12 cellular contexts compared by ENCODE assay signal in genomic region chr14:68962681-68963080, GRCh38. TPM values are rescaled to one million over a fixed set of nuclear protein-coding genes. Genes with fewer than 3 reads are reported as not detected.
DNase-seq lines count a peak whose midpoint lies in the region; ATAC-seq and TF ChIP-seq lines count a peak whose summit lies in the region.
"Had no signal": no experiment of that assay in that cellular context is flagged by ENCODE, and none has a peak within 500 bp of the region (broad histone marks: within the 10 kb centered on the region; RNA-seq: fewer than 3 reads in every experiment).

No MANE protein-coding gene starts in this region.

- H3K4me2 ChIP-seq in neural progenitor cell, result no peak overlapping the region

- H3K27ac ChIP-seq in caudate nucleus (ENCODE audit: low read depth, low read length) (peak overlapping the region; percentile 73), neural progenitor cell (no peak overlapping the region)
- H3K27ac ChIP-seq: parathyroid adenoma, suprapubic skin, VCaP had no signal

- no peak overlapping the region for H3K4me3 ChIP-seq in neural progenitor cell
- H3K4me3 ChIP-seq: suprapubic skin had no signal

- H3K27ac Mint-ChIP-seq in CD14-positive monocyte (peak overlapping the region in 5 of 7 donors; percentile 9 to 41 (median 28)), neural progenitor cell (peak overlapping the region; percentile 23)

- H3K4me1 ChIP-seq in neural progenitor cell, result peaks cover 18% of the 10 kb centered on the region

- H3K4me1 Mint-ChIP-seq in CD14-positive monocyte, result peaks cover 52% of the 10 kb centered on the region
- peaks cover 44% of the 10 kb centered on the region for H3K4me1 Mint-ChIP-seq in neural progenitor cell

- ATAC-seq in HG03442 (IDR thresholded peaks at IDR 0.05; ENCODE audit: unreplicated experiment) (no peak), HG03280 (IDR thresholded peaks at IDR 0.05; ENCODE audit: unreplicated experiment) (no peak), GM18873 (IDR thresholded peaks at IDR 0.05; ENCODE audit: low FRiP score, unreplicated experiment) (no peak)

- no peak overlapping the region for H2AFZ ChIP-seq in neural progenitor cell (replicated peaks)
- H2AFZ ChIP-seq: parathyroid adenoma had no signal

- H3K79me2 ChIP-seq in neural progenitor cell (ENCODE audit: low read depth), result peaks cover 99% of the 10 kb centered on the region

- no peak overlapping the region for H3K9ac ChIP-seq in neural progenitor cell
- H3K9ac ChIP-seq: parathyroid adenoma had no signal

- DNase-seq in CD14-positive monocyte (ENCODE audit: low spot score), result no peak
- peak; percentile 10 for DNase-seq in NCI-H82 treated with DMSO at 0.1 percent for 48 hours (lab: John Stamatoyannopoulos, UW; ENCODE audit: unreplicated experiment)
- no peak for DNase-seq in caudate nucleus (lab: John Stamatoyannopoulos, UW)
- DNase-seq in neural progenitor cell (ENCODE audit: low spot score), result peak; percentile 34
- no peak for DNase-seq in NOMO-1 treated with DMSO at 0.1 percent for 48 hours (lab: John Stamatoyannopoulos, UW; ENCODE audit: unreplicated experiment)
- DNase-seq: NCI-H1092 had no signal

- peaks cover 71% of the 10 kb centered on the region for H4K20me1 ChIP-seq in neural progenitor cell (ENCODE audit: low read depth)

- no peaks in the 10 kb centered on the region for H3K27me3 ChIP-seq in neural progenitor cell
- H3K27me3 ChIP-seq: suprapubic skin had no signal

- H3K4me3 Mint-ChIP-seq in CD14-positive monocyte (no peak overlapping the region), neural progenitor cell (peak overlapping the region; percentile 2)

- intact Hi-C loops in CD14-positive monocyte (cut with micrococcal nuclease), result no loop called here

- peaks cover 3% of the 10 kb centered on the region for H3F3A ChIP-seq in neural progenitor cell (ENCODE audit: low read depth)

- H3K27me3 Mint-ChIP-seq in CD14-positive monocyte (ENCODE audit: low read depth in 3 of 3) (peaks cover 0 to 2% (median 0%) of the 10 kb centered on the region in 3 donors), neural progenitor cell (ENCODE audit: insufficient read depth, low read depth) (peaks cover 6% of the 10 kb centered on the region)

- no peaks in the 10 kb centered on the region for H3K36me3 ChIP-seq in neural progenitor cell
- H3K36me3 ChIP-seq: suprapubic skin had no signal

- TF ChIP-seq CTCF in CD14-positive monocyte (IDR thresholded peaks at IDR 0.05) (no peak), neural progenitor cell (IDR thresholded peaks at IDR 0.05) (no peak)

- peaks cover 0 to 1% (median 0%) of the 10 kb centered on the region in 7 donors for H3K9me3 Mint-ChIP-seq in CD14-positive monocyte
- no peaks in the 10 kb centered on the region for H3K9me3 Mint-ChIP-seq in neural progenitor cell

- peaks cover 17 to 35% of the 10 kb centered on the region in 2 donors for H3K36me3 Mint-ChIP-seq in CD14-positive monocyte
- peaks cover 5% of the 10 kb centered on the region for H3K36me3 Mint-ChIP-seq in neural progenitor cell

- H3K9me3 ChIP-seq in neural progenitor cell (ENCODE audit: low read depth), result no peaks in the 10 kb centered on the region
- H3K9me3 ChIP-seq: suprapubic skin had no signal

RNA-seq across cellular contexts. Expression of gene ACTN1, which starts 16.4 kb away (rescaled TPM):
- polyA plus RNA-seq in CD14-positive monocyte, result 10 to 100 TPM; 41.4 to 75.0 TPM
- 70.7 and 97.7 TPM in 2 replicates for total RNA-seq in neural progenitor cell (ENCODE audit: low replicate concordance)

Comparison
In these comparisons a context has a peak if more than half of its experiments do, and no peak if none do; other contexts are left out.
1. DNase-seq: peak in NCI-H82 treated with DMSO at 0.1 percent for 48 hours (single experiment) and neural progenitor cell (single experiment); none in CD14-positive monocyte (single experiment), caudate nucleus (0 of 61) and NOMO-1 treated with DMSO at 0.1 percent for 48 hours (single experiment).